1 cellular context compared by ENCODE assay signal in genomic region chr16:4414187-4414909, GRCh38.
TF ChIP-seq lines count a peak whose summit lies in the region.

No MANE protein-coding gene starts in this region.

TF ChIP-seq in GM12878, 131 proteins besides CTCF, POLR2A, EP300 and RAD21 (continued from another document):
- TF ChIP-seq NKRF (conservative IDR thresholded peaks at IDR 0.05) (peak; percentile 26; the same call in 1 of the 2 replicates), ZNF622 (IDR thresholded peaks at IDR 0.05) (no peak), SUZ12 (IDR thresholded peaks at IDR 0.05; ENCODE audit: unreplicated experiment) (no peak), IKZF2 (IDR thresholded peaks at IDR 0.05) (peak; percentile 80 to 86), CBFB (IDR thresholded peaks at IDR 0.05; ENCODE audit: low read depth) (peak; percentile 84), MTA2 (IDR thresholded peaks at IDR 0.05; ENCODE audit: low read depth) (peak; percentile 82), NFIC (IDR thresholded peaks at IDR 0.05; ENCODE audit: low read depth, low read length) (peak; percentile 87), MEF2A (IDR thresholded peaks at IDR 0.05; ENCODE audit: insufficient read depth, low read depth, low read length) (no peak; the same call in 1 of the 2 replicates), HCFC1 (IDR thresholded peaks at IDR 0.05; ENCODE audit: low read length) (no peak)
- TF ChIP-seq, protein P1, sequence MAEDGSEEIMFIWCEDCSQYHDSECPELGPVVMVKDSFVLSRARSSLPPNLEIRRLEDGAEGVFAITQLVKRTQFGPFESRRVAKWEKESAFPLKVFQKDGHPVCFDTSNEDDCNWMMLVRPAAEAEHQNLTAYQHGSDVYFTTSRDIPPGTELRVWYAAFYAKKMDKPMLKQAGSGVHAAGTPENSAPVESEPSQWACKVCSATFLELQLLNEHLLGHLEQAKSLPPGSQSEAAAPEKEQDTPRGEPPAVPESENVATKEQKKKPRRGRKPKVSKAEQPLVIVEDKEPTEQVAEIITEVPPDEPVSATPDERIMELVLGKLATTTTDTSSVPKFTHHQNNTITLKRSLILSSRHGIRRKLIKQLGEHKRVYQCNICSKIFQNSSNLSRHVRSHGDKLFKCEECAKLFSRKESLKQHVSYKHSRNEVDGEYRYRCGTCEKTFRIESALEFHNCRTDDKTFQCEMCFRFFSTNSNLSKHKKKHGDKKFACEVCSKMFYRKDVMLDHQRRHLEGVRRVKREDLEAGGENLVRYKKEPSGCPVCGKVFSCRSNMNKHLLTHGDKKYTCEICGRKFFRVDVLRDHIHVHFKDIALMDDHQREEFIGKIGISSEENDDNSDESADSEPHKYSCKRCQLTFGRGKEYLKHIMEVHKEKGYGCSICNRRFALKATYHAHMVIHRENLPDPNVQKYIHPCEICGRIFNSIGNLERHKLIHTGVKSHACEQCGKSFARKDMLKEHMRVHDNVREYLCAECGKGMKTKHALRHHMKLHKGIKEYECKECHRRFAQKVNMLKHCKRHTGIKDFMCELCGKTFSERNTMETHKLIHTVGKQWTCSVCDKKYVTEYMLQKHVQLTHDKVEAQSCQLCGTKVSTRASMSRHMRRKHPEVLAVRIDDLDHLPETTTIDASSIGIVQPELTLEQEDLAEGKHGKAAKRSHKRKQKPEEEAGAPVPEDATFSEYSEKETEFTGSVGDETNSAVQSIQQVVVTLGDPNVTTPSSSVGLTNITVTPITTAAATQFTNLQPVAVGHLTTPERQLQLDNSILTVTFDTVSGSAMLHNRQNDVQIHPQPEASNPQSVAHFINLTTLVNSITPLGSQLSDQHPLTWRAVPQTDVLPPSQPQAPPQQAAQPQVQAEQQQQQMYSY (CRISPR knock-in tag; IDR thresholded peaks at IDR 0.05): no peak
